In genomic region chr17:50893183-50893993, GRCh38 we compare ENCODE assay signal across 12 cellular contexts. TPM values are rescaled to one million over a fixed set of nuclear protein-coding genes. Genes with fewer than 3 reads are reported as not detected.
DNase-seq lines count a peak whose midpoint lies in the region; ATAC-seq, FAIRE-seq and TF ChIP-seq lines count a peak whose summit lies in the region.
"Had no signal": no experiment of that assay in that cellular context is flagged by ENCODE, and none has a peak within 500 bp of the region (broad histone marks: within the 10 kb centered on the region; RNA-seq: fewer than 3 reads in every experiment).

No MANE protein-coding gene starts in this region.

- H3K27ac ChIP-seq in pancreas (peak overlapping the region; percentile 70 to 85 (median 76)), thyroid gland (no peak overlapping the region)

- H3K9me3 ChIP-seq in pancreas (no peaks in the 10 kb centered on the region), thyroid gland (no peaks in the 10 kb centered on the region)

- H3K4me1 ChIP-seq in pancreas (peaks cover 0 to 18% (median 18%) of the 10 kb centered on the region in 3 donors), thyroid gland (no peaks in the 10 kb centered on the region)

- TF ChIP-seq CTCF in pancreas (IDR thresholded peaks at IDR 0.05) (no peak), thyroid gland (IDR thresholded peaks at IDR 0.05) (no peak)

- FAIRE-seq in frontal cortex (lab: Jason Lieb, UNC) (no peak), pancreas (lab: Jason Lieb, UNC) (no peak)

- 67% methylated on average over 28 of the region's 28 CpGs for WGBS in pancreas, 2 donors
- 84 to 87% methylated on average over 23 to 28 of the region's 28 CpGs for WGBS in thyroid gland, 2 donors

- ATAC-seq in pancreas, result peak; percentile 61 to 78 (median 74)

- intact Hi-C loops in pancreas (cut with DNase I) (no loop called here), thyroid gland (cut with DNase I) (no loop called here)

- no peaks in the 10 kb centered on the region for H3K36me3 ChIP-seq in pancreas
- no peaks in the 10 kb centered on the region for H3K36me3 ChIP-seq in thyroid gland

- no peak for TF ChIP-seq POLR2A in thyroid gland (IDR thresholded peaks at IDR 0.05)

- peak; percentile 46 for DNase-seq in Daoy (ENCODE audit: low read depth)
- DNase-seq in SK-N-DZ (ENCODE audit: low spot score), result peak; percentile 73
- DNase-seq in frontal cortex (ENCODE audit: low spot score in 2 of 2), result peak; percentile 35 to 36
- peak in 3 of 6 donors; percentile 57 to 62 (median 59) for DNase-seq in pancreas
- DNase-seq in cortex of kidney (lab: John Stamatoyannopoulos, UW), result no peak
- DNase-seq in thyroid gland, result no peak
- DNase-seq in stimulated activated CD4-positive, alpha-beta T cell treated with anti-CD3 and anti-CD28 coated beads, Interleukin-2, amount 100 ng/mL, for 24 hours, result no peak
- DNase-seq in NK-92 (lab: John Stamatoyannopoulos, UW; ENCODE audit: unreplicated experiment), result no peak
- DNase-seq: activated effector memory CD4-positive, alpha-beta T cell treated with Interleukin-2 at 50 U/mL for 16 hours; DMS53; SIG-M5 had no signal

- H3K4me3 ChIP-seq in pancreas, result peak overlapping the region in 2 of 4 donors; percentile 17 to 21
- no peak overlapping the region for H3K4me3 ChIP-seq in thyroid gland (replicated peaks in 1 of 3)

- H3K27me3 ChIP-seq in pancreas (no peaks in the 10 kb centered on the region), thyroid gland (no peaks in the 10 kb centered on the region)

RNA-seq across cellular contexts. Expression of gene TOB1, which starts 27.2 kb away (rescaled TPM):
- total RNA-seq in Daoy (2014; rRNA removed; shearing (Covaris generic)), result 1.3 and 3.3 TPM in 2 replicates
- 4.1 and 5.7 TPM in 2 replicates for polyA plus RNA-seq in SK-N-DZ (2014; cell fraction: cytosol; rRNA removed)
- polyA plus RNA-seq in SK-N-DZ (2014; cell fraction: nucleus; rRNA removed), result 4.8 and 5.1 TPM in 2 replicates
- 9.4 TPM for total RNA-seq in frontal cortex
- total RNA-seq in pancreas, result 100 to 1,000 TPM in 3 of 6 donors, 10 to 100 TPM in 3; 65.9 to 157 (median 99.0) TPM
- 10 to 100 TPM; 33.1 to 45.8 TPM for polyA plus RNA-seq in pancreas
- 10 to 100 TPM; 28.1 to 46.4 (median 31.1) TPM for total RNA-seq in thyroid gland

RNA-seq across cellular contexts. Expression of gene WFIKKN2, which starts 58.0 kb away (rescaled TPM):
- total RNA-seq in Daoy (2014; rRNA removed; shearing (Covaris generic)), result not detected in 2 replicates
- polyA plus RNA-seq in SK-N-DZ (2014; cell fraction: cytosol; rRNA removed), result 12.1 and 13.4 TPM in 2 replicates
- polyA plus RNA-seq in SK-N-DZ (2014; cell fraction: nucleus; rRNA removed), result 10.9 and 20.0 TPM in 2 replicates
- 3.7 TPM for total RNA-seq in frontal cortex
- total RNA-seq in pancreas, result under 1 TPM; 0.09 to 0.19 (median 0.13) TPM
- polyA plus RNA-seq in pancreas, result under 1 TPM; 0.15 to 0.45 TPM
- under 1 TPM in 1 of 4 donors, not detected in 3; 0.11 TPM for total RNA-seq in thyroid gland
- polyA plus RNA-seq: IgD-negative memory B cell had no signal

Comparison
In these comparisons a context has a peak if more than half of its experiments do, and no peak if none do; other contexts are left out.
1. DNase-seq: peak in Daoy (single experiment), SK-N-DZ (single experiment) and frontal cortex (2 of 2); none in cortex of kidney (single experiment), thyroid gland (0 of 2), stimulated activated CD4-positive, alpha-beta T cell treated with anti-CD3 and anti-CD28 coated beads, Interleukin-2, amount 100 ng/mL, for 24 hours (0 of 2) and NK-92 (single experiment).
2. H3K27ac ChIP-seq: peak in pancreas (4 of 4); none in thyroid gland (0 of 3).